Comparison of ENCODE assay signal across 18 cellular contexts in genomic region chr9:123128591-123128990, GRCh38.
DNase-seq lines count a peak whose midpoint lies in the region; ATAC-seq and TF ChIP-seq lines count a peak whose summit lies in the region.
"Had no signal": no experiment of that assay in that cellular context is flagged by ENCODE, and none has a peak within 500 bp of the region (broad histone marks: within the 10 kb centered on the region; RNA-seq: fewer than 3 reads in every experiment).

No MANE protein-coding gene starts in this region.

- intact Hi-C loops in activated B cell treated with CpG ODN at 0.5 μM for 24 hours (cut with micrococcal nuclease) = loop anchor here (5.0 kb wide), 1 partner anchor 41 kb away; no protein-coding TSS in a partner anchor
- intact Hi-C loops in lower lobe of right lung (cut with DNase I) = no loop called here
- intact Hi-C loops in Caco-2 (cut with micrococcal nuclease; ENCODE audit: unreplicated experiment) = no loop called here

- H3K4me1 ChIP-seq in lower lobe of right lung = no peaks in the 10 kb centered on the region
- H3K4me1 ChIP-seq in Caco-2 = peaks cover 23% of the 10 kb centered on the region
- H3K4me1 ChIP-seq: BLaER1 treated with 17β-estradiol and CSF1 and Interleukin-3, amounts not matched to agents 10 nM and 100 nM had no signal

- TF ChIP-seq CTCF in activated B cell treated with CpG ODN at 0.5 μM for 24 hours (IDR thresholded peaks at IDR 0.05) (no peak), lower lobe of right lung (IDR thresholded peaks at IDR 0.05) (no peak), Caco-2 (IDR thresholded peaks at IDR 0.05; ENCODE audit: insufficient read depth in 1 of 2, low read depth in 1 of 2, low read length in 1 of 2, severe bottlenecking in 1 of 2, unreplicated experiment in 1 of 2) (no peak)

- H3K36me3 Mint-ChIP-seq in activated B cell treated with CpG ODN at 0.5 μM for 24 hours (ENCODE audit: low read depth) (peaks cover 54% of the 10 kb centered on the region), naive B cell (peaks cover 20 to 28% of the 10 kb centered on the region in 2 donors), Caco-2 (ENCODE audit: insufficient read depth, unreplicated experiment) (no peaks in the 10 kb centered on the region)
- H3K36me3 Mint-ChIP-seq: CD14-positive monocyte had no signal

- H3K27me3 Mint-ChIP-seq in activated B cell treated with CpG ODN at 0.5 μM for 24 hours (no peaks in the 10 kb centered on the region), naive B cell (no peaks in the 10 kb centered on the region), Caco-2 (ENCODE audit: insufficient read depth, unreplicated experiment) (no peaks in the 10 kb centered on the region)
- H3K27me3 Mint-ChIP-seq: CD4-positive, alpha-beta memory T cell; CD4-positive, CD25-positive, alpha-beta regulatory T cell; CD8-positive, alpha-beta memory T cell had no signal

- no peak for ATAC-seq in activated B cell treated with CpG ODN at 0.5 μM for 24 hours (ENCODE audit: low read depth)
- ATAC-seq in lower lobe of right lung = peak; percentile 60 to 70
- ATAC-seq in naive B cell (ENCODE audit: low read depth in 2 of 2) = no peak
- no peak for ATAC-seq in HG03521 (IDR thresholded peaks at IDR 0.05; ENCODE audit: unreplicated experiment)
- no peak for ATAC-seq in HG03108 (IDR thresholded peaks at IDR 0.05; ENCODE audit: unreplicated experiment)

- CTCF ChIA-PET in activated B cell treated with CpG ODN at 0.5 μM for 24 hours (lab: Charles Lee) (no interaction called here), Caco-2 (lab: Charles Lee) (no interaction called here)

- H3K9me3 ChIP-seq in lower lobe of right lung = no peaks in the 10 kb centered on the region
- no peaks in the 10 kb centered on the region for H3K9me3 ChIP-seq in Caco-2
- H3K9me3 ChIP-seq: BLaER1 treated with 17β-estradiol and CSF1 and Interleukin-3, amounts not matched to agents 10 nM and 100 nM had no signal

- DNase-seq in activated B cell treated with CpG ODN at 0.5 μM for 24 hours (no peak), lower lobe of right lung (no peak), naive B cell (no peak), putamen (ENCODE audit: low spot score) (no peak), Caco-2 (no peak)
- DNase-seq: 8988T; ACHN; Calu3; CD4-positive, alpha-beta memory T cell; CD4-positive, CD25-positive, alpha-beta regulatory T cell; CD8-positive, alpha-beta memory T cell; COR-L47; DMS79 treated with DMSO at 0.1 percent for 48 hours; GF-D8 had no signal

- H3K4me3 ChIP-seq in lower lobe of right lung = no peak overlapping the region
- H3K4me3 ChIP-seq in Caco-2 (ENCODE audit: low read depth, low read length) = no peak overlapping the region
- H3K4me3 ChIP-seq: BLaER1 treated with 17β-estradiol and CSF1 and Interleukin-3, amounts not matched to agents 10 nM and 100 nM had no signal

- H3K4me1 Mint-ChIP-seq in activated B cell treated with CpG ODN at 0.5 μM for 24 hours = peaks cover 21% of the 10 kb centered on the region
- peaks cover 18 to 27% (median 20%) of the 10 kb centered on the region in 3 donors for H3K4me1 Mint-ChIP-seq in naive B cell
- H3K4me1 Mint-ChIP-seq in Caco-2 (ENCODE audit: low read depth, unreplicated experiment) = no peaks in the 10 kb centered on the region
- H3K4me1 Mint-ChIP-seq: CD4-positive, alpha-beta memory T cell; CD8-positive, alpha-beta memory T cell had no signal

- H3K27me3 ChIP-seq in lower lobe of right lung (ENCODE audit: low read depth) (no peaks in the 10 kb centered on the region), Caco-2 (replicated peaks; ENCODE audit: control insufficient read depth, insufficient read depth, low read length) (no peaks in the 10 kb centered on the region)
- H3K27me3 ChIP-seq: BLaER1 treated with 17β-estradiol and CSF1 and Interleukin-3, amounts not matched to agents 10 nM and 100 nM had no signal

- H3K27ac ChIP-seq in lower lobe of right lung = no peak overlapping the region
- H3K27ac ChIP-seq: BLaER1 treated with 17β-estradiol and CSF1 and Interleukin-3, amounts not matched to agents 10 nM and 100 nM had no signal

- peak overlapping the region; percentile 33 for H3K27ac Mint-ChIP-seq in activated B cell treated with CpG ODN at 0.5 μM for 24 hours
- H3K27ac Mint-ChIP-seq in naive B cell = peak overlapping the region in 4 of 6 donors; percentile 48 to 84 (median 63)
- no peak overlapping the region for H3K27ac Mint-ChIP-seq in Caco-2 (ENCODE audit: unreplicated experiment)
- H3K27ac Mint-ChIP-seq: CD14-positive monocyte; CD8-positive, alpha-beta memory T cell had no signal

- H3K9me3 Mint-ChIP-seq in activated B cell treated with CpG ODN at 0.5 μM for 24 hours (no peaks in the 10 kb centered on the region), naive B cell (no peaks in the 10 kb centered on the region), Caco-2 (ENCODE audit: unreplicated experiment) (no peaks in the 10 kb centered on the region)
- H3K9me3 Mint-ChIP-seq: CD14-positive monocyte; CD4-positive, alpha-beta memory T cell; CD4-positive, CD25-positive, alpha-beta regulatory T cell; CD8-positive, alpha-beta memory T cell had no signal

- no peak overlapping the region for H3K4me3 Mint-ChIP-seq in activated B cell treated with CpG ODN at 0.5 μM for 24 hours
- H3K4me3 Mint-ChIP-seq in naive B cell = no peak overlapping the region
- H3K4me3 Mint-ChIP-seq in Caco-2 (ENCODE audit: unreplicated experiment) = no peak overlapping the region
- H3K4me3 Mint-ChIP-seq: CD14-positive monocyte; CD4-positive, alpha-beta memory T cell; CD4-positive, CD25-positive, alpha-beta regulatory T cell; CD8-positive, alpha-beta memory T cell had no signal

- POLR2A ChIA-PET in activated B cell treated with CpG ODN at 0.5 μM for 24 hours (lab: Charles Lee) (interaction anchor here (0.6 to 1.1 kb wide), 2 partner anchors 90 to 230 kb away, joined by 3 read pairs; no protein-coding TSS in a partner anchor), Caco-2 (lab: Charles Lee) (no interaction called here)

- BruUV-seq in Caco-2 (replicated peaks; lab: Mats Ljungman, UMichigan) = no TSS peak

- H3K36me3 ChIP-seq in lower lobe of right lung (peaks cover 10% of the 10 kb centered on the region), Caco-2 (ENCODE audit: control insufficient read depth, insufficient read depth, low read length) (no peaks in the 10 kb centered on the region)

Comparison
In these comparisons a context has a peak if more than half of its experiments do, and no peak if none do; other contexts are left out.
1. ATAC-seq: peak in lower lobe of right lung (2 of 2); none in activated B cell treated with CpG ODN at 0.5 μM for 24 hours (single experiment), naive B cell (0 of 2), HG03521 (single experiment) and HG03108 (single experiment).